ENCODE assay signal across 16 cellular contexts in the genomic region with DNA sequence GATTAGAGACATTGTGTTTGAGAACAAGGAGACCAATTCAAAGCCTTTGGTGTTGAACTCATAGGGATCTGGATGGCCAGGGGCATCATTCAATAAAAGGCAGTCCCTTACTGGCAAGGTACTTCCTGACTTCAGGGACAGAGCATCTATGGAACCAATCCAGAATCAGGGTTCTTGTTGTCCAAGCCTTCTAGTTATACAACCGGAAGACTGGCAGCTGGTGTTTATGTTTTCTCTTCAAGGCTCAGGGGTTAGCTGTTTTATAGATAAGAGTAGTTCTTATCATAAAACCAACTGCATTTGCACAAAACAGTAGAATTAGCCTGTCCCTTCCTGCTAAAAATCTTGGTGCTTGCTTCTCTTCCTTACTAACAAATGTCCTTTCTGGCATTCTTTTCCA.
"Had no signal": no experiment of that assay in that cellular context is flagged by ENCODE, and none has a peak within 500 bp of the region (broad histone marks: within the 10 kb centered on the region; RNA-seq: fewer than 3 reads in every experiment).

No MANE protein-coding gene starts in this region.

- ATAC-seq: upper lobe of right lung had no signal

- DNase-seq: activated CD4-positive, alpha-beta T cell treated with anti-CD3 and anti-CD28 coated beads, Interleukin-2, amount 50 U/mL, for 48 hours; activated T-cell treated with anti-CD3 and anti-CD28 coated beads for 4 hours; amniotic stem cell; dermis blood vessel endothelial cell; effector memory CD4-positive, alpha-beta T cell; foreskin fibroblast; midbrain; nephron progenitor cell; nucleus accumbens; posterior cingulate gyrus; stimulated activated CD4-positive, alpha-beta T cell treated with anti-CD3 and anti-CD28 coated beads, Interleukin-1b, Interleukin-23, amount 100 ng/mL, for 48 hours; stimulated activated CD8-positive, alpha-beta memory T cell treated with anti-CD3 and anti-CD28 coated beads, Interleukin-4, amount 100 ng/mL, for 48 hours; stimulated activated naive CD4-positive, alpha-beta T cell; T-helper 1 cell; T-helper 9 cell; upper lobe of right lung had no signal
